In the genomic region with DNA sequence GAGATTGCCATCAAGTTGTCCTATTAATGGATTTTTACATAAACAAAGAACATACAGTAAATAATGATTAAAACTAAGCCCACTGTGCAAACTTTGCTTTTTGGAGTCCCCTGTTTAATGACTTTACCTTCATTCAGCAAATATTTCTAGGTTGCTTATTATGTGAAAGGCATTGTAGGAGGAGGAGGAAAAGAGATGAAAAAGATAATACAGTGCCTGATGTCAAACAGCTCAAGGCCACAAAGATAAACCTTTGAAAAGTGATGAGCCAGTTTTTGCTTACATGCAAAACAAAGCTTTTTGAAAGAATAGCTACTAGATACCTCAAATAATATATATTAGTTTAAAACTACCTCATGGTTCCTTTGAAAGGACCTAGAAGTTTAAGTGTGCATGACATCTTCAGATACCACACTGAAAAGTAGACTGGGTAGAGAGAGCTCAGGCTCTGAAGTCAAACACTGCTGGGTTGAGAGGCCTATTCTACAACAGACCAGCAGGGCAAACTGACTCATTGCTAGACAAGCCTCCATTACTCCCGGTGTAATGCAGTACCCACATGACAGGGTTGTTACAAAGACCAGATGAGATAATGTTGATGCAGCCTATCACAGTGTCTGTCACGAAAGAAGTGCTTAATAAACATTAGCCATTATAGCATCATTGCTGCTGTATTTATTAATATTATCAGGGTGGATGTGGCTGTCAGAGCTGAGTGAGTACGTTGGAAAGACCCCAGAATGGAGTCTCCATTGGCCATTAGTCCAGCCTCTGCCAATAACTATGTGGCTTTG, we compare ENCODE assay signal across 1 cellular context.
TF ChIP-seq lines count a peak whose summit lies in the region.

No MANE protein-coding gene starts in this region.

TF ChIP-seq in HepG2, 621 proteins besides CTCF, POLR2A, EP300 and RAD21 (continued from another document and continues in another):
- TF ChIP-seq, protein P1, sequence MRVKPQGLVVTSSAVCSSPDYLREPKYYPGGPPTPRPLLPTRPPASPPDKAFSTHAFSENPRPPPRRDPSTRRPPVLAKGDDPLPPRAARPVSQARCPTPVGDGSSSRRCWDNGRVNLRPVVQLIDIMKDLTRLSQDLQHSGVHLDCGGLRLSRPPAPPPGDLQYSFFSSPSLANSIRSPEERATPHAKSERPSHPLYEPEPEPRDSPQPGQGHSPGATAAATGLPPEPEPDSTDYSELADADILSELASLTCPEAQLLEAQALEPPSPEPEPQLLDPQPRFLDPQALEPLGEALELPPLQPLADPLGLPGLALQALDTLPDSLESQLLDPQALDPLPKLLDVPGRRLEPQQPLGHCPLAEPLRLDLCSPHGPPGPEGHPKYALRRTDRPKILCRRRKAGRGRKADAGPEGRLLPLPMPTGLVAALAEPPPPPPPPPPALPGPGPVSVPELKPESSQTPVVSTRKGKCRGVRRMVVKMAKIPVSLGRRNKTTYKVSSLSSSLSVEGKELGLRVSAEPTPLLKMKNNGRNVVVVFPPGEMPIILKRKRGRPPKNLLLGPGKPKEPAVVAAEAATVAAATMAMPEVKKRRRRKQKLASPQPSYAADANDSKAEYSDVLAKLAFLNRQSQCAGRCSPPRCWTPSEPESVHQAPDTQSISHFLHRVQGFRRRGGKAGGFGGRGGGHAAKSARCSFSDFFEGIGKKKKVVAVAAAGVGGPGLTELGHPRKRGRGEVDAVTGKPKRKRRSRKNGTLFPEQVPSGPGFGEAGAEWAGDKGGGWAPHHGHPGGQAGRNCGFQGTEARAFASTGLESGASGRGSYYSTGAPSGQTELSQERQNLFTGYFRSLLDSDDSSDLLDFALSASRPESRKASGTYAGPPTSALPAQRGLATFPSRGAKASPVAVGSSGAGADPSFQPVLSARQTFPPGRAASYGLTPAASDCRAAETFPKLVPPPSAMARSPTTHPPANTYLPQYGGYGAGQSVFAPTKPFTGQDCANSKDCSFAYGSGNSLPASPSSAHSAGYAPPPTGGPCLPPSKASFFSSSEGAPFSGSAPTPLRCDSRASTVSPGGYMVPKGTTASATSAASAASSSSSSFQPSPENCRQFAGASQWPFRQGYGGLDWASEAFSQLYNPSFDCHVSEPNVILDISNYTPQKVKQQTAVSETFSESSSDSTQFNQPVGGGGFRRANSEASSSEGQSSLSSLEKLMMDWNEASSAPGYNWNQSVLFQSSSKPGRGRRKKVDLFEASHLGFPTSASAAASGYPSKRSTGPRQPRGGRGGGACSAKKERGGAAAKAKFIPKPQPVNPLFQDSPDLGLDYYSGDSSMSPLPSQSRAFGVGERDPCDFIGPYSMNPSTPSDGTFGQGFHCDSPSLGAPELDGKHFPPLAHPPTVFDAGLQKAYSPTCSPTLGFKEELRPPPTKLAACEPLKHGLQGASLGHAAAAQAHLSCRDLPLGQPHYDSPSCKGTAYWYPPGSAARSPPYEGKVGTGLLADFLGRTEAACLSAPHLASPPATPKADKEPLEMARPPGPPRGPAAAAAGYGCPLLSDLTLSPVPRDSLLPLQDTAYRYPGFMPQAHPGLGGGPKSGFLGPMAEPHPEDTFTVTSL (CRISPR knock-in tag; IDR thresholded peaks at IDR 0.05; ENCODE audit: borderline replicate concordance): peak; percentile 60; the same call in 1 of the 2 replicates
- TF ChIP-seq RORA (CRISPR knock-in tag; IDR thresholded peaks at IDR 0.05): no peak
- no peak for TF ChIP-seq ZNF746 (CRISPR knock-in tag; IDR thresholded peaks at IDR 0.05)
- TF ChIP-seq XRCC5 (optimal IDR thresholded peaks at IDR 0.05; ENCODE audit: low read length): peak; percentile 32
- TF ChIP-seq FOXJ3 (CRISPR knock-in tag; IDR thresholded peaks at IDR 0.05; ENCODE audit: borderline replicate concordance): no peak; the same call in 1 of the 2 replicates
- no peak for TF ChIP-seq GATAD1 (CRISPR knock-in tag; IDR thresholded peaks at IDR 0.05)
- TF ChIP-seq ZNF614 (CRISPR knock-in tag; IDR thresholded peaks at IDR 0.05; ENCODE audit: borderline replicate concordance): no peak
- TF ChIP-seq PPARG (CRISPR knock-in tag; conservative IDR thresholded peaks at IDR 0.05): peak; percentile 37; the same call in 1 of the 2 replicates
- TF ChIP-seq ZNF652 (CRISPR knock-in tag; IDR thresholded peaks at IDR 0.05; ENCODE audit: borderline replicate concordance, low read depth): no peak
- TF ChIP-seq, protein P2, sequence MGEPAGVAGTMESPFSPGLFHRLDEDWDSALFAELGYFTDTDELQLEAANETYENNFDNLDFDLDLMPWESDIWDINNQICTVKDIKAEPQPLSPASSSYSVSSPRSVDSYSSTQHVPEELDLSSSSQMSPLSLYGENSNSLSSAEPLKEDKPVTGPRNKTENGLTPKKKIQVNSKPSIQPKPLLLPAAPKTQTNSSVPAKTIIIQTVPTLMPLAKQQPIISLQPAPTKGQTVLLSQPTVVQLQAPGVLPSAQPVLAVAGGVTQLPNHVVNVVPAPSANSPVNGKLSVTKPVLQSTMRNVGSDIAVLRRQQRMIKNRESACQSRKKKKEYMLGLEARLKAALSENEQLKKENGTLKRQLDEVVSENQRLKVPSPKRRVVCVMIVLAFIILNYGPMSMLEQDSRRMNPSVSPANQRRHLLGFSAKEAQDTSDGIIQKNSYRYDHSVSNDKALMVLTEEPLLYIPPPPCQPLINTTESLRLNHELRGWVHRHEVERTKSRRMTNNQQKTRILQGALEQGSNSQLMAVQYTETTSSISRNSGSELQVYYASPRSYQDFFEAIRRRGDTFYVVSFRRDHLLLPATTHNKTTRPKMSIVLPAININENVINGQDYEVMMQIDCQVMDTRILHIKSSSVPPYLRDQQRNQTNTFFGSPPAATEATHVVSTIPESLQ (CRISPR knock-in tag; conservative IDR thresholded peaks at IDR 0.05): no peak
- TF ChIP-seq HNRNPLL (IDR thresholded peaks at IDR 0.05; ENCODE audit: low read depth, low read length, poor library complexity, severe bottlenecking): no peak
- no peak for TF ChIP-seq U2AF1 (optimal IDR thresholded peaks at IDR 0.05; ENCODE audit: low read depth, low read length)
- TF ChIP-seq ZSCAN22 (CRISPR knock-in tag; IDR thresholded peaks at IDR 0.05): no peak
- TF ChIP-seq CREB1 (IDR thresholded peaks at IDR 0.05): peak; percentile 18; the same call in 1 of the 2 replicates
- TF ChIP-seq CREB1 (CRISPR knock-in tag; IDR thresholded peaks at IDR 0.05): peak; percentile 63
- TF ChIP-seq ZBTB42 (CRISPR knock-in tag; IDR thresholded peaks at IDR 0.05): no peak
- no peak for TF ChIP-seq SIX4 (CRISPR knock-in tag; IDR thresholded peaks at IDR 0.05)
- no peak for TF ChIP-seq PHF20 (CRISPR knock-in tag; IDR thresholded peaks at IDR 0.05)
- no peak for TF ChIP-seq SNRNP70 (IDR thresholded peaks at IDR 0.05; ENCODE audit: low read depth, low read length)
- no peak for TF ChIP-seq FOXK1 (CRISPR knock-in tag; IDR thresholded peaks at IDR 0.05; ENCODE audit: borderline replicate concordance, low read depth)
- TF ChIP-seq GATAD2A (CRISPR knock-in tag; IDR thresholded peaks at IDR 0.05): peak; percentile 51; the same call in 1 of the 2 replicates
- no peak for TF ChIP-seq SIN3A (IDR thresholded peaks at IDR 0.05; ENCODE audit: borderline replicate concordance, low read depth, low read length)
- TF ChIP-seq MYC (CRISPR knock-in tag; IDR thresholded peaks at IDR 0.05; ENCODE audit: borderline replicate concordance): no peak
- TF ChIP-seq ZNF567 (CRISPR knock-in tag; IDR thresholded peaks at IDR 0.05; ENCODE audit: borderline replicate concordance): no peak
- TF ChIP-seq, protein P3, sequence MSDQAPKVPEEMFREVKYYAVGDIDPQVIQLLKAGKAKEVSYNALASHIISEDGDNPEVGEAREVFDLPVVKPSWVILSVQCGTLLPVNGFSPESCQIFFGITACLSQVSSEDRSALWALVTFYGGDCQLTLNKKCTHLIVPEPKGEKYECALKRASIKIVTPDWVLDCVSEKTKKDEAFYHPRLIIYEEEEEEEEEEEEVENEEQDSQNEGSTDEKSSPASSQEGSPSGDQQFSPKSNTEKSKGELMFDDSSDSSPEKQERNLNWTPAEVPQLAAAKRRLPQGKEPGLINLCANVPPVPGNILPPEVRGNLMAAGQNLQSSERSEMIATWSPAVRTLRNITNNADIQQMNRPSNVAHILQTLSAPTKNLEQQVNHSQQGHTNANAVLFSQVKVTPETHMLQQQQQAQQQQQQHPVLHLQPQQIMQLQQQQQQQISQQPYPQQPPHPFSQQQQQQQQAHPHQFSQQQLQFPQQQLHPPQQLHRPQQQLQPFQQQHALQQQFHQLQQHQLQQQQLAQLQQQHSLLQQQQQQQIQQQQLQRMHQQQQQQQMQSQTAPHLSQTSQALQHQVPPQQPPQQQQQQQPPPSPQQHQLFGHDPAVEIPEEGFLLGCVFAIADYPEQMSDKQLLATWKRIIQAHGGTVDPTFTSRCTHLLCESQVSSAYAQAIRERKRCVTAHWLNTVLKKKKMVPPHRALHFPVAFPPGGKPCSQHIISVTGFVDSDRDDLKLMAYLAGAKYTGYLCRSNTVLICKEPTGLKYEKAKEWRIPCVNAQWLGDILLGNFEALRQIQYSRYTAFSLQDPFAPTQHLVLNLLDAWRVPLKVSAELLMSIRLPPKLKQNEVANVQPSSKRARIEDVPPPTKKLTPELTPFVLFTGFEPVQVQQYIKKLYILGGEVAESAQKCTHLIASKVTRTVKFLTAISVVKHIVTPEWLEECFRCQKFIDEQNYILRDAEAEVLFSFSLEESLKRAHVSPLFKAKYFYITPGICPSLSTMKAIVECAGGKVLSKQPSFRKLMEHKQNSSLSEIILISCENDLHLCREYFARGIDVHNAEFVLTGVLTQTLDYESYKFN (CRISPR knock-in tag; conservative IDR thresholded peaks at IDR 0.05): peak; percentile 63
- TF ChIP-seq BCL6 (CRISPR knock-in tag; IDR thresholded peaks at IDR 0.05): peak; percentile 48
- no peak for TF ChIP-seq SMAD1 (CRISPR knock-in tag; IDR thresholded peaks at IDR 0.05; ENCODE audit: borderline replicate concordance, low read depth)
- TF ChIP-seq SALL1 (CRISPR knock-in tag; IDR thresholded peaks at IDR 0.05): peak; percentile 20; the same call in 1 of the 2 replicates
- 0 out of 2 replicates have a peak, but pooled peaks have one; percentile 40 for TF ChIP-seq CBX5 (CRISPR knock-in tag; IDR thresholded peaks at IDR 0.05; ENCODE audit: borderline replicate concordance)
- TF ChIP-seq, protein P4, sequence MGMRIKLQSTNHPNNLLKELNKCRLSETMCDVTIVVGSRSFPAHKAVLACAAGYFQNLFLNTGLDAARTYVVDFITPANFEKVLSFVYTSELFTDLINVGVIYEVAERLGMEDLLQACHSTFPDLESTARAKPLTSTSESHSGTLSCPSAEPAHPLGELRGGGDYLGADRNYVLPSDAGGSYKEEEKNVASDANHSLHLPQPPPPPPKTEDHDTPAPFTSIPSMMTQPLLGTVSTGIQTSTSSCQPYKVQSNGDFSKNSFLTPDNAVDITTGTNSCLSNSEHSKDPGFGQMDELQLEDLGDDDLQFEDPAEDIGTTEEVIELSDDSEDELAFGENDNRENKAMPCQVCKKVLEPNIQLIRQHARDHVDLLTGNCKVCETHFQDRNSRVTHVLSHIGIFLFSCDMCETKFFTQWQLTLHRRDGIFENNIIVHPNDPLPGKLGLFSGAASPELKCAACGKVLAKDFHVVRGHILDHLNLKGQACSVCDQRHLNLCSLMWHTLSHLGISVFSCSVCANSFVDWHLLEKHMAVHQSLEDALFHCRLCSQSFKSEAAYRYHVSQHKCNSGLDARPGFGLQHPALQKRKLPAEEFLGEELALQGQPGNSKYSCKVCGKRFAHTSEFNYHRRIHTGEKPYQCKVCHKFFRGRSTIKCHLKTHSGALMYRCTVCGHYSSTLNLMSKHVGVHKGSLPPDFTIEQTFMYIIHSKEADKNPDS (CRISPR knock-in tag; IDR thresholded peaks at IDR 0.05): 0 out of 2 replicates have a peak, but pooled peaks have one; percentile 56
- TF ChIP-seq ZMYM2 (CRISPR knock-in tag; IDR thresholded peaks at IDR 0.05): no peak
- TF ChIP-seq, protein P5, sequence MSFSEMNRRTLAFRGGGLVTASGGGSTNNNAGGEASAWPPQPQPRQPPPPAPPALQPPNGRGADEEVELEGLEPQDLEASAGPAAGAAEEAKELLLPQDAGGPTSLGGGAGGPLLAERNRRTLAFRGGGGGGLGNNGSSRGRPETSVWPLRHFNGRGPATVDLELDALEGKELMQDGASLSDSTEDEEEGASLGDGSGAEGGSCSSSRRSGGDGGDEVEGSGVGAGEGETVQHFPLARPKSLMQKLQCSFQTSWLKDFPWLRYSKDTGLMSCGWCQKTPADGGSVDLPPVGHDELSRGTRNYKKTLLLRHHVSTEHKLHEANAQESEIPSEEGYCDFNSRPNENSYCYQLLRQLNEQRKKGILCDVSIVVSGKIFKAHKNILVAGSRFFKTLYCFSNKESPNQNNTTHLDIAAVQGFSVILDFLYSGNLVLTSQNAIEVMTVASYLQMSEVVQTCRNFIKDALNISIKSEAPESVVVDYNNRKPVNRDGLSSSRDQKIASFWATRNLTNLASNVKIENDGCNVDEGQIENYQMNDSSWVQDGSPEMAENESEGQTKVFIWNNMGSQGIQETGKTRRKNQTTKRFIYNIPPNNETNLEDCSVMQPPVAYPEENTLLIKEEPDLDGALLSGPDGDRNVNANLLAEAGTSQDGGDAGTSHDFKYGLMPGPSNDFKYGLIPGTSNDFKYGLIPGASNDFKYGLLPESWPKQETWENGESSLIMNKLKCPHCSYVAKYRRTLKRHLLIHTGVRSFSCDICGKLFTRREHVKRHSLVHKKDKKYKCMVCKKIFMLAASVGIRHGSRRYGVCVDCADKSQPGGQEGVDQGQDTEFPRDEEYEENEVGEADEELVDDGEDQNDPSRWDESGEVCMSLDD (CRISPR knock-in tag; IDR thresholded peaks at IDR 0.05; ENCODE audit: borderline replicate concordance): no peak
- TF ChIP-seq, protein P6, sequence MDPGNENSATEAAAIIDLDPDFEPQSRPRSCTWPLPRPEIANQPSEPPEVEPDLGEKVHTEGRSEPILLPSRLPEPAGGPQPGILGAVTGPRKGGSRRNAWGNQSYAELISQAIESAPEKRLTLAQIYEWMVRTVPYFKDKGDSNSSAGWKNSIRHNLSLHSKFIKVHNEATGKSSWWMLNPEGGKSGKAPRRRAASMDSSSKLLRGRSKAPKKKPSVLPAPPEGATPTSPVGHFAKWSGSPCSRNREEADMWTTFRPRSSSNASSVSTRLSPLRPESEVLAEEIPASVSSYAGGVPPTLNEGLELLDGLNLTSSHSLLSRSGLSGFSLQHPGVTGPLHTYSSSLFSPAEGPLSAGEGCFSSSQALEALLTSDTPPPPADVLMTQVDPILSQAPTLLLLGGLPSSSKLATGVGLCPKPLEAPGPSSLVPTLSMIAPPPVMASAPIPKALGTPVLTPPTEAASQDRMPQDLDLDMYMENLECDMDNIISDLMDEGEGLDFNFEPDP (CRISPR knock-in tag; conservative IDR thresholded peaks at IDR 0.05): 0 out of 2 replicates have a peak, but pooled peaks have one; percentile 72
- peak; percentile 95 for TF ChIP-seq SP5 (CRISPR knock-in tag; IDR thresholded peaks at IDR 0.05; ENCODE audit: borderline replicate concordance, low read depth)
- TF ChIP-seq ZFY (CRISPR knock-in tag; IDR thresholded peaks at IDR 0.05): 0 out of 2 replicates have a peak, but pooled peaks have one; percentile 27
- TF ChIP-seq BHLHE40 (IDR thresholded peaks at IDR 0.05; ENCODE audit: low read length): no peak
- TF ChIP-seq TARDBP (CRISPR knock-in tag; IDR thresholded peaks at IDR 0.05): no peak
- TF ChIP-seq ZNF773 (CRISPR knock-in tag; IDR thresholded peaks at IDR 0.05; ENCODE audit: borderline replicate concordance): no peak
- TF ChIP-seq SATB2 (CRISPR knock-in tag; IDR thresholded peaks at IDR 0.05): no peak
- TF ChIP-seq, protein P7, sequence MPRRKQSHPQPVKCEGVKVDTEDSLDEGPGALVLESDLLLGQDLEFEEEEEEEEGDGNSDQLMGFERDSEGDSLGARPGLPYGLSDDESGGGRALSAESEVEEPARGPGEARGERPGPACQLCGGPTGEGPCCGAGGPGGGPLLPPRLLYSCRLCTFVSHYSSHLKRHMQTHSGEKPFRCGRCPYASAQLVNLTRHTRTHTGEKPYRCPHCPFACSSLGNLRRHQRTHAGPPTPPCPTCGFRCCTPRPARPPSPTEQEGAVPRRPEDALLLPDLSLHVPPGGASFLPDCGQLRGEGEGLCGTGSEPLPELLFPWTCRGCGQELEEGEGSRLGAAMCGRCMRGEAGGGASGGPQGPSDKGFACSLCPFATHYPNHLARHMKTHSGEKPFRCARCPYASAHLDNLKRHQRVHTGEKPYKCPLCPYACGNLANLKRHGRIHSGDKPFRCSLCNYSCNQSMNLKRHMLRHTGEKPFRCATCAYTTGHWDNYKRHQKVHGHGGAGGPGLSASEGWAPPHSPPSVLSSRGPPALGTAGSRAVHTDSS (CRISPR knock-in tag; conservative IDR thresholded peaks at IDR 0.05): no peak
